In the genomic region with DNA sequence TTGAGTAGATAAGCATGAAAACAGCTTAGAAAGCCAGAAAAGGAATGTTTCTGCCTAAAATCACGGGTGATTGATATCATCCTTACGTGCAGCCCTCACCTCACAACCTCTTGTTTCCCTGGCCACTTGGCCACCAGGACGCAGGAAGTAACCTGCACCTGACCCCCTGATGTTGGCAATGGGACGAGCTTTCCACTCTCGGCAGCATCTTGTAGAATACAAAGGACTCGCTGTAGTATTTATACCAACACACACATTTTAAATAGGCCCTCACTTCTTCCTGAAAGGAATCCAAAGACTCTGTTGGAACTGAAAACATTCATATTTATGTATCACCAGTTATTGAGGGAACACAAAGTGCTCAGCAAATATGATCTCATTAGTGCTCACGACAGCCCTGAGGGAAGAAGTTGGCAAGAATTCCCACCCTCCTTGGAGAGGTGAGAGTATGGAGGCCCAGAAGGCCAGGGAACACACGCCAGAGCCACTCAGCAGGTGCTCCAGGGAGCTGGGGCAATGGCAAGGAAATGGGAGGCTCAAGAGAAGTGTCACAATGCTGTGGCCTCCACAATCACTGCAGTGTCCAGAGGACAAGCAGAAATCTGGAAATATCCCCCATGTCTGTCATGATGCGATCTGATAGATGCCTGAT, we compare ENCODE assay signal across 23 cellular contexts.
"Had no signal": no experiment of that assay in that cellular context is flagged by ENCODE, and none has a peak within 500 bp of the region (broad histone marks: within the 10 kb centered on the region; RNA-seq: fewer than 3 reads in every experiment).

No MANE protein-coding gene starts in this region.

- H3K4me1 ChIP-seq: colonic mucosa, sigmoid colon, thyroid gland had no signal

- H3K27me3 ChIP-seq: colonic mucosa, ovary, sigmoid colon, thyroid gland had no signal

- DNase-seq: activated B cell treated with CpG ODN at 0.5 μM for 24 hours; activated CD4-positive, alpha-beta T cell treated with anti-CD3 and anti-CD28 coated beads, Interleukin-2, amount 50 U/mL, for 1 hour; activated CD8-positive, alpha-beta T cell treated with anti-CD3 and anti-CD28 coated beads for 36 hours; activated gamma-delta T cell treated with Interleukin-2 at 50 U/mL for 16 hours; activated naive CD8-positive, alpha-beta T cell treated with anti-CD3 and anti-CD28 coated beads, Interleukin-2, amount 50 U/mL, for 24 hours; activated T-cell treated with anti-CD3 and anti-CD28 coated beads, Interleukin-2, amount 50 U/mL, for 4 hours; amygdala; colonic mucosa; effector memory CD4-positive, alpha-beta T cell; foreskin melanocyte; midbrain; naive thymus-derived CD4-positive, alpha-beta T cell; sigmoid colon; small intestine; stimulated activated CD4-positive, alpha-beta T cell treated with anti-CD3 and anti-CD28 coated beads, Interleukin-4, amount 100 ng/mL, for 24 hours; thyroid gland had no signal

- H3K4me3 Mint-ChIP-seq: activated B cell treated with CpG ODN at 0.5 μM for 24 hours; activated CD8-positive, alpha-beta T cell treated with anti-CD3 and anti-CD28 coated beads for 36 hours; activated naive CD4-positive, alpha-beta T cell treated with anti-CD3 and anti-CD28 coated beads, Interleukin-2, amount 50 U/mL, for 24 hours; activated naive CD8-positive, alpha-beta T cell treated with anti-CD3 and anti-CD28 coated beads, Interleukin-2, amount 50 U/mL, for 24 hours; activated T-cell treated with anti-CD3 and anti-CD28 coated beads, Interleukin-2, amount 50 U/mL, for 4 hours; activated T-helper 17 cell treated with anti-CD3 and anti-CD28 coated beads, Interleukin-2, amount 50 U/mL, for 72 hours; central memory CD8-positive, alpha-beta T cell; naive thymus-derived CD4-positive, alpha-beta T cell; stimulated activated effector memory CD8-positive, alpha-beta T cell treated with anti-CD3 and anti-CD28 coated beads, Interleukin-12 subunit alpha, Interleukin-12 subunit beta, amount 100 ng/mL, for 72 hours; stimulated activated naive CD8-positive, alpha-beta T cell treated with anti-CD3 and anti-CD28 coated beads, Interleukin-15, Interleukin-2, amounts not matched to agents 100 ng/mL and 50 ng/mL, for 24 hours had no signal

- H3K4me3 ChIP-seq: colonic mucosa, ovary, sigmoid colon, thyroid gland had no signal

- ATAC-seq: activated CD8-positive, alpha-beta T cell treated with anti-CD3 and anti-CD28 coated beads for 36 hours; activated naive CD8-positive, alpha-beta T cell treated with anti-CD3 and anti-CD28 coated beads, Interleukin-2, amount 50 U/mL, for 24 hours; activated T-cell treated with anti-CD3 and anti-CD28 coated beads, Interleukin-2, amount 50 U/mL, for 4 hours; activated T-helper 17 cell treated with anti-CD3 and anti-CD28 coated beads, Interleukin-2, amount 50 U/mL, for 72 hours; naive thymus-derived CD4-positive, alpha-beta T cell; stimulated activated effector memory CD8-positive, alpha-beta T cell treated with anti-CD3 and anti-CD28 coated beads, Interleukin-12 subunit alpha, Interleukin-12 subunit beta, amount 100 ng/mL, for 72 hours had no signal

- H3K36me3 Mint-ChIP-seq: activated naive CD4-positive, alpha-beta T cell treated with anti-CD3 and anti-CD28 coated beads, Interleukin-2, amount 50 U/mL, for 24 hours; naive thymus-derived CD4-positive, alpha-beta T cell; stimulated activated effector memory CD8-positive, alpha-beta T cell treated with anti-CD3 and anti-CD28 coated beads, Interleukin-12 subunit alpha, Interleukin-12 subunit beta, amount 100 ng/mL, for 72 hours had no signal

- H3K4me1 Mint-ChIP-seq: activated B cell treated with CpG ODN at 0.5 μM for 24 hours; activated naive CD4-positive, alpha-beta T cell treated with anti-CD3 and anti-CD28 coated beads, Interleukin-2, amount 50 U/mL, for 24 hours; activated naive CD8-positive, alpha-beta T cell treated with anti-CD3 and anti-CD28 coated beads, Interleukin-2, amount 50 U/mL, for 24 hours; activated T-helper 17 cell treated with anti-CD3 and anti-CD28 coated beads, Interleukin-2, amount 50 U/mL, for 72 hours; central memory CD8-positive, alpha-beta T cell; naive thymus-derived CD4-positive, alpha-beta T cell; stimulated activated effector memory CD8-positive, alpha-beta T cell treated with anti-CD3 and anti-CD28 coated beads, Interleukin-12 subunit alpha, Interleukin-12 subunit beta, amount 100 ng/mL, for 72 hours had no signal

- H3K9me3 ChIP-seq: colonic mucosa, ovary, sigmoid colon, thyroid gland had no signal

- H3K27me3 Mint-ChIP-seq: activated naive CD8-positive, alpha-beta T cell treated with anti-CD3 and anti-CD28 coated beads, Interleukin-2, amount 50 U/mL, for 24 hours; central memory CD8-positive, alpha-beta T cell had no signal

- H3K27ac Mint-ChIP-seq: activated B cell treated with CpG ODN at 0.5 μM for 24 hours; activated CD8-positive, alpha-beta T cell treated with anti-CD3 and anti-CD28 coated beads for 36 hours; activated naive CD4-positive, alpha-beta T cell treated with anti-CD3 and anti-CD28 coated beads, Interleukin-2, amount 50 U/mL, for 24 hours; activated naive CD8-positive, alpha-beta T cell treated with anti-CD3 and anti-CD28 coated beads, Interleukin-2, amount 50 U/mL, for 24 hours; activated T-helper 17 cell treated with anti-CD3 and anti-CD28 coated beads, Interleukin-2, amount 50 U/mL, for 72 hours; naive thymus-derived CD4-positive, alpha-beta T cell; progenitor cell of endocrine pancreas; stimulated activated effector memory CD8-positive, alpha-beta T cell treated with anti-CD3 and anti-CD28 coated beads, Interleukin-12 subunit alpha, Interleukin-12 subunit beta, amount 100 ng/mL, for 72 hours; stimulated activated naive CD8-positive, alpha-beta T cell treated with anti-CD3 and anti-CD28 coated beads, Interleukin-15, Interleukin-2, amounts not matched to agents 100 ng/mL and 50 ng/mL, for 24 hours had no signal

- H3K9me3 Mint-ChIP-seq: activated B cell treated with CpG ODN at 0.5 μM for 24 hours; activated CD8-positive, alpha-beta T cell treated with anti-CD3 and anti-CD28 coated beads for 36 hours; activated naive CD4-positive, alpha-beta T cell treated with anti-CD3 and anti-CD28 coated beads, Interleukin-2, amount 50 U/mL, for 24 hours; activated naive CD8-positive, alpha-beta T cell treated with anti-CD3 and anti-CD28 coated beads, Interleukin-2, amount 50 U/mL, for 24 hours; activated T-cell treated with anti-CD3 and anti-CD28 coated beads, Interleukin-2, amount 50 U/mL, for 4 hours; activated T-helper 17 cell treated with anti-CD3 and anti-CD28 coated beads, Interleukin-2, amount 50 U/mL, for 72 hours; naive thymus-derived CD4-positive, alpha-beta T cell; stimulated activated effector memory CD8-positive, alpha-beta T cell treated with anti-CD3 and anti-CD28 coated beads, Interleukin-12 subunit alpha, Interleukin-12 subunit beta, amount 100 ng/mL, for 72 hours; stimulated activated naive CD8-positive, alpha-beta T cell treated with anti-CD3 and anti-CD28 coated beads, Interleukin-15, Interleukin-2, amounts not matched to agents 100 ng/mL and 50 ng/mL, for 24 hours had no signal

- H3K36me3 ChIP-seq: colonic mucosa, ovary, sigmoid colon, thyroid gland had no signal

- H3K27ac ChIP-seq: colonic mucosa, ovary, sigmoid colon, thyroid gland had no signal
